Comparison of ENCODE assay signal across 8 cellular contexts in genomic region chr19:50633359-50633758, GRCh38. TPM values are rescaled to one million over a fixed set of nuclear protein-coding genes. Genes with fewer than 3 reads are reported as not detected.
"Had no signal": no experiment of that assay in that cellular context is flagged by ENCODE, and none has a peak within 500 bp of the region (broad histone marks: within the 10 kb centered on the region; RNA-seq: fewer than 3 reads in every experiment).

No MANE protein-coding gene starts in this region.

- DNase-seq: GDM1, GF-D8 had no signal

- ATAC-seq: GM12878 had no signal

- FAIRE-seq: G401.6, GM12878, GM12891, GM12892, GM18507, GM19239 had no signal

- H3K4me3 ChIP-seq: GM12878 had no signal

RNA-seq across cellular contexts. Expression of gene SYT3, which starts 6.3 kb away (rescaled TPM):
- total RNA-seq: GM12878 had no signal

RNA-seq across cellular contexts. Expression of gene C19orf81, which starts 15.9 kb away (rescaled TPM):
- polyA plus RNA-seq: GM12878 had no signal
